15 cellular contexts compared by ENCODE assay signal in the genomic region with DNA sequence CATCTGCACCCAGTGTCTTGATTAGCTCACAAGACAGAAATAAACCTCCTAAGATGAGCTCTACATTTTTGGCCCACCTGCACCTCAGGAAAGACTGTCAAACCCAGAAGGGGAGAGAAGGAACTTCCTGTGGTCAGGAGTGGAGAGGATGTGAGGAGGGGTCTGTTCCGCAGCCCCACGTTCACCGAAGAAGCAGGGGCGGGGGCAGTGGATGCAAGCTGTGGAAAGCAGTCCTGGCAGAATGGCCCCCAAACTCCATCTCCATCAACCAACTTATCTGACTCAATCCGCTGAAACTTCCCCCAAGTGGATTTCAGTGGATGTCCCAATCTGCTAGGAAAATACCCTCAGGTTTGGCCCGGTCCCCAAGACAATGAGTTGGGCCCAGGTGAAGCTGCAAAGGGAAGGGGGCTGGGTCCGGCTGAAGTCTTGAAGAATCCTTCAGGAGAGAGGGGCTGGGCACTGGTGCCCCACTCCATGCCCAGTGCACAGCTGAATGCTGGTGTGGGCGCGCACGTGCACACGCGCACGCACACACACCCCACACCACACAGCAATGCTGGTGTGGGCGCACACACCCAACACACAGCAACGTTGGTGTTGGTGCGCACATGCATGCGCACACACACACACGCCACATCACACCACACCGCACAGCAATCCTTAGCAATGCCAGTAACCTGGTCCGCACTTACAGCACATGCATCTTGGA.
A peak's percentile ranks its signal among the peaks of the same experiment; 100 is the strongest.
DNase-seq lines count a peak whose midpoint lies in the region; FAIRE-seq and TF ChIP-seq lines count a peak whose summit lies in the region.
"Had no signal": no experiment of that assay in that cellular context is flagged by ENCODE, and none has a peak within 500 bp of the region (broad histone marks: within the 10 kb centered on the region; RNA-seq: fewer than 3 reads in every experiment).

No MANE protein-coding gene starts in this region.

- no peaks in the 10 kb centered on the region for H3K36me3 Mint-ChIP-seq in HFFc6 (ENCODE audit: low read depth)
- peaks cover 29% of the 10 kb centered on the region for H3K36me3 Mint-ChIP-seq in astrocyte (ENCODE audit: low read depth, unreplicated experiment)
- H3K36me3 Mint-ChIP-seq in mesothelial cell of epicardium = no peaks in the 10 kb centered on the region
- peaks cover 50% of the 10 kb centered on the region for H3K36me3 Mint-ChIP-seq in nephron progenitor cell (ENCODE audit: low read depth)

- peak overlapping the region; percentile 68 for H3K4me2 ChIP-seq in astrocyte (ENCODE audit: low read length)
- H3K4me2 ChIP-seq in smooth muscle cell = peak overlapping the region; percentile 47
- H3K4me2 ChIP-seq: hepatocyte had no signal

- no peak for DNase-seq in HFFc6
- DNase-seq in astrocyte (ENCODE audit: low read depth) = no peak
- DNase-seq in right atrium auricular region (ENCODE audit: low spot score) = no peak
- no peak for DNase-seq in smooth muscle cell (lab: John Stamatoyannopoulos, UW; ENCODE audit: unreplicated experiment)
- DNase-seq in mesothelial cell of epicardium (ENCODE audit: low spot score in 2 of 2, unreplicated experiment in 2 of 2) = no peak
- DNase-seq in nephron progenitor cell = no peak
- DNase-seq in anterior cingulate cortex (lab: John Stamatoyannopoulos, UW) = no peak
- DNase-seq: effector CD4-positive, alpha-beta T cell; NCI-H1105 treated with DMSO at 0.1 percent for 48 hours; NCI-H748 treated with DMSO at 0.1 percent for 48 hours; nucleus accumbens; stimulated activated CD4-positive, alpha-beta T cell treated with anti-CD3 and anti-CD28 coated beads, Interleukin-2, amount 100 ng/mL, for 24 hours had no signal

- H3K4me1 ChIP-seq in astrocyte (ENCODE audit: insufficient read depth, low read length) = peaks cover 35% of the 10 kb centered on the region
- H3K4me1 ChIP-seq in right atrium auricular region = peaks cover 0 to 95% of the 10 kb centered on the region in 2 donors
- peaks cover 10% of the 10 kb centered on the region for H3K4me1 ChIP-seq in smooth muscle cell (ENCODE audit: low read depth)

- H3K36me3 ChIP-seq in astrocyte (ENCODE audit: insufficient read depth, low read length) (no peaks in the 10 kb centered on the region), right atrium auricular region (peaks cover 57% of the 10 kb centered on the region), smooth muscle cell (ENCODE audit: low read depth) (no peaks in the 10 kb centered on the region)
- H3K36me3 ChIP-seq: cardiac muscle cell had no signal

- no peak for FAIRE-seq in astrocyte (lab: Jason Lieb, UNC)

- no peak overlapping the region for H3K4me3 ChIP-seq in astrocyte (ENCODE audit: insufficient read depth, low read depth, low read length)
- H3K4me3 ChIP-seq in right atrium auricular region = no peak overlapping the region
- no peak overlapping the region for H3K4me3 ChIP-seq in smooth muscle cell
- H3K4me3 ChIP-seq: cardiac muscle cell, hepatocyte had no signal

- no peak overlapping the region for H3K4me3 Mint-ChIP-seq in HFFc6
- H3K4me3 Mint-ChIP-seq in astrocyte (ENCODE audit: unreplicated experiment) = no peak overlapping the region
- no peak overlapping the region for H3K4me3 Mint-ChIP-seq in mesothelial cell of epicardium
- H3K4me3 Mint-ChIP-seq in nephron progenitor cell = no peak overlapping the region
- H3K4me3 Mint-ChIP-seq: activated T-helper 1 cell treated with anti-CD3 and anti-CD28 coated beads, Interleukin-12 subunit alpha, Interleukin-12 subunit beta, Interleukin-2, Interleukin-4 antibody, amounts not matched to agents 30 ng/mL and 10 ng/mL and 1 ng/mL, durations not matched to agents 14 hours and 24 hours and 36 hours had no signal

- no peaks in the 10 kb centered on the region for H4K20me1 ChIP-seq in astrocyte (ENCODE audit: insufficient read depth, low read length)
- no peaks in the 10 kb centered on the region for H4K20me1 ChIP-seq in smooth muscle cell (ENCODE audit: low read depth)

- no peaks in the 10 kb centered on the region; the same call in 1 of the 2 replicates for H3K27me3 Mint-ChIP-seq in HFFc6 (ENCODE audit: insufficient read depth)
- no peaks in the 10 kb centered on the region for H3K27me3 Mint-ChIP-seq in astrocyte (ENCODE audit: low read depth, unreplicated experiment)
- no peaks in the 10 kb centered on the region for H3K27me3 Mint-ChIP-seq in mesothelial cell of epicardium (ENCODE audit: low read depth)
- H3K27me3 Mint-ChIP-seq in nephron progenitor cell (ENCODE audit: low read depth, poor library complexity) = no peaks in the 10 kb centered on the region

- H2AFZ ChIP-seq in astrocyte (ENCODE audit: low read depth, low read length) (no peak overlapping the region), smooth muscle cell (ENCODE audit: low read depth) (no peak overlapping the region)
- H2AFZ ChIP-seq: hepatocyte had no signal

- 93% methylated on average over 20 of the region's 20 CpGs for WGBS in smooth muscle cell (ENCODE audit: low lambda C conversion rate)

- H3K27ac ChIP-seq in astrocyte (ENCODE audit: low read depth, low read length) (peak overlapping the region; percentile 85), right atrium auricular region (peak overlapping the region; percentile 80 to 91), smooth muscle cell (ENCODE audit: low read depth) (no peak overlapping the region)
- H3K27ac ChIP-seq: hepatocyte had no signal

- H3K27me3 ChIP-seq in astrocyte (ENCODE audit: insufficient read depth, low read length) (no peaks in the 10 kb centered on the region), right atrium auricular region (no peaks in the 10 kb centered on the region), smooth muscle cell (ENCODE audit: low read depth) (no peaks in the 10 kb centered on the region)
- H3K27me3 ChIP-seq: cardiac muscle cell, hepatocyte had no signal

- H3K4me1 Mint-ChIP-seq in HFFc6 (ENCODE audit: low read depth) (peaks cover 59% of the 10 kb centered on the region), astrocyte (ENCODE audit: low read depth, unreplicated experiment) (peaks cover 53% of the 10 kb centered on the region), mesothelial cell of epicardium (peaks cover 15% of the 10 kb centered on the region), nephron progenitor cell (peaks cover 64% of the 10 kb centered on the region)

- peak overlapping the region; percentile 66 for H3K9ac ChIP-seq in astrocyte (ENCODE audit: low read length)
- peak overlapping the region; percentile 19 for H3K9ac ChIP-seq in smooth muscle cell (ENCODE audit: low read depth)

- H3K79me2 ChIP-seq in astrocyte (ENCODE audit: insufficient read depth, low read length) (peaks cover 4% of the 10 kb centered on the region), smooth muscle cell (ENCODE audit: low read depth) (no peaks in the 10 kb centered on the region)
- H3K79me2 ChIP-seq: hepatocyte had no signal

- peaks cover 5% of the 10 kb centered on the region for H3F3A ChIP-seq in smooth muscle cell (ENCODE audit: low read depth)

- no peaks in the 10 kb centered on the region for H3K9me3 ChIP-seq in astrocyte (ENCODE audit: insufficient read depth, low read depth, low read length)
- H3K9me3 ChIP-seq in right atrium auricular region = no peaks in the 10 kb centered on the region
- H3K9me3 ChIP-seq in smooth muscle cell (replicated peaks; ENCODE audit: low read depth) = no peaks in the 10 kb centered on the region

- H3K9me3 Mint-ChIP-seq in HFFc6 (no peaks in the 10 kb centered on the region), astrocyte (ENCODE audit: unreplicated experiment) (no peaks in the 10 kb centered on the region), mesothelial cell of epicardium (no peaks in the 10 kb centered on the region), nephron progenitor cell (no peaks in the 10 kb centered on the region)
- H3K9me3 Mint-ChIP-seq: activated T-helper 1 cell treated with anti-CD3 and anti-CD28 coated beads, Interleukin-12 subunit alpha, Interleukin-12 subunit beta, Interleukin-2, Interleukin-4 antibody, amounts not matched to agents 30 ng/mL and 10 ng/mL and 1 ng/mL, durations not matched to agents 14 hours and 24 hours and 36 hours had no signal

- peak overlapping the region; percentile 94 for H3K27ac Mint-ChIP-seq in HFFc6
- no peak overlapping the region for H3K27ac Mint-ChIP-seq in astrocyte (ENCODE audit: unreplicated experiment)
- H3K27ac Mint-ChIP-seq in mesothelial cell of epicardium = no peak overlapping the region
- no peak overlapping the region for H3K27ac Mint-ChIP-seq in nephron progenitor cell

- TF ChIP-seq CTCF in HFFc6 (IDR thresholded peaks at IDR 0.05) (no peak), astrocyte (IDR thresholded peaks at IDR 0.05; ENCODE audit: insufficient read depth, low read depth, low read length) (no peak), right atrium auricular region (IDR thresholded peaks at IDR 0.05) (no peak), smooth muscle cell (IDR thresholded peaks at IDR 0.05; ENCODE audit: borderline replicate concordance, insufficient read depth, poor library complexity, severe bottlenecking) (no peak), mesothelial cell of epicardium (IDR thresholded peaks at IDR 0.05; ENCODE audit: unreplicated experiment) (no peak), nephron progenitor cell (IDR thresholded peaks at IDR 0.05) (no peak)
